Comparison of ENCODE assay signal across 8 cellular contexts in the genomic region with DNA sequence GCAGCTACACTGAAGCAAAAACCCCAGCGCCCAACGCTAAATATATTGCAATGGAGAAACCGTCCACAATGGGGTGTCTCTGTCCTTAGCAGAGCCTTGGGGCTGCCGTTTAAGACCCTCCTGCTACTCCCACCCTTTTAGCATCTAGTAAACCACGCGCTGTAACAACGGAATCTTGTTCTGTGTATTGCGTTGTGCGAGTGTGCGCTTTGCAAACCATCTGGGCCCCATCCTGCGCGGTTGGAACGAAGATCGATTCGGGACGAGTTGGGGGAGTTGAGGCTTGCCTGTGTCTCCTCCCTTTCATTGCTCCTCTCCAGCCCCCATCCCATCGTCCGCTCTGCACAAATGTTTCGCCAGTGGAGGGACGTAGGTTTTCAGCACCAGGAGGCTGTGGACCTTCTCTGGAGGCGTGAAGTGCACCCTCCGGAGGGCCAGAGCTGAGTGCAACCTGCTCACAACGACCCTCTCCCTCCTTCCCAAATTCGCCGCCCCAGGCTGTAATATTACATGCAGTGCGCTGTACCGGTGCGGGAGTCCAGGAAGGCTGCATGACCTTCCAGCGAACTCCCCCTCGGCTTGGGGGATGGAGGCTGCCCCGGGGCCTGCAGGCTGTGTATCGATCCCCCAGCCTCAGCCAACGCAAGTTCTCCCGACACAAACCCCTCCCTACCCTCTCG. TPM values are rescaled to one million over a fixed set of nuclear protein-coding genes. Genes with fewer than 3 reads are reported as not detected.
A peak's percentile ranks its signal among the peaks of the same experiment; 100 is the strongest.
DNase-seq lines count a peak whose midpoint lies in the region; ATAC-seq and TF ChIP-seq lines count a peak whose summit lies in the region.

No MANE protein-coding gene starts in this region.

- ATAC-seq in Right ventricle myocardium superior (ENCODE audit: poor library complexity) (no peak), PC-3 (peak; percentile 5), GM18867 (IDR thresholded peaks at IDR 0.05; ENCODE audit: unreplicated experiment) (no peak)

- no peaks in the 10 kb centered on the region for H3K36me3 Mint-ChIP-seq in osteocyte (ENCODE audit: unreplicated experiment)

- peak overlapping the region; percentile 99 for H3K4me2 ChIP-seq in PC-3 (ENCODE audit: low read length)

- H3K27me3 ChIP-seq in cardiac muscle cell: no peaks in the 10 kb centered on the region
- no peaks in the 10 kb centered on the region for H3K27me3 ChIP-seq in PC-3 (ENCODE audit: low read length)

- H2AFZ ChIP-seq in PC-3 (ENCODE audit: low read length): peak overlapping the region; percentile 97

- H3K9me3 ChIP-seq in cardiac muscle cell (ENCODE audit: low read depth) (no peaks in the 10 kb centered on the region), PC-3 (ENCODE audit: low read length) (no peaks in the 10 kb centered on the region)

- no peaks in the 10 kb centered on the region for H3K36me3 ChIP-seq in cardiac muscle cell
- no peaks in the 10 kb centered on the region for H3K36me3 ChIP-seq in PC-3 (ENCODE audit: low read depth, low read length)

- peak overlapping the region; percentile 81 for H3K27ac Mint-ChIP-seq in osteocyte (ENCODE audit: unreplicated experiment)

- TF ChIP-seq CTCF in cardiac muscle cell (IDR thresholded peaks at IDR 0.05; ENCODE audit: low read depth, low read length): no peak
- no peak for TF ChIP-seq CTCF in PC-3 (conservative IDR thresholded peaks at IDR 0.05; ENCODE audit: low read depth, low read length)
- TF ChIP-seq CTCF in osteocyte (IDR thresholded peaks at IDR 0.05): no peak

- peaks cover 32% of the 10 kb centered on the region for H3K79me2 ChIP-seq in PC-3 (ENCODE audit: low read length)

- H4K20me1 ChIP-seq in PC-3 (ENCODE audit: low read length): peaks cover 20% of the 10 kb centered on the region

- H3K9ac ChIP-seq in PC-3 (ENCODE audit: low read length): peak overlapping the region; percentile 70; the same call in 1 of the 2 replicates

- DNase-seq in cardiac muscle cell (ENCODE audit: low read depth in 1 of 2, low spot score in 1 of 2): peak; percentile 35 to 81
- DNase-seq in Right ventricle myocardium superior: no peak
- DNase-seq in PC-3: peak; percentile 49
- DNase-seq in activated gamma-delta T cell treated with anti-CD3 and anti-CD28 coated beads, Interleukin-2, amount 50 U/mL, for 16 hours (ENCODE audit: low read depth): peak; percentile 22
- DNase-seq in globus pallidus (ENCODE audit: low spot score): peak; percentile 29
- DNase-seq in osteocyte (ENCODE audit: extremely low spot score, unreplicated experiment): no peak
- DNase-seq in NCI-H1436 (lab: John Stamatoyannopoulos, UW): no peak

- peaks cover 38% of the 10 kb centered on the region for H3K4me1 Mint-ChIP-seq in osteocyte (ENCODE audit: unreplicated experiment)

- intact Hi-C loops in Right ventricle myocardium superior (cut with DNase I) (loop anchor here (5.0 to 10.0 kb wide), 2 partner anchors 32 to 50 kb away; partner anchors contain the start of gene ATP5MG), PC-3 (cut with micrococcal nuclease) (loop anchor here (1.0 kb wide), 1 partner anchor 54 kb away; no protein-coding TSS in a partner anchor)

- no peaks in the 10 kb centered on the region for H3K9me3 Mint-ChIP-seq in osteocyte (ENCODE audit: unreplicated experiment)

- no TSS peak for BruUV-seq in PC-3 (replicated peaks; lab: Mats Ljungman, UMichigan)

- peak overlapping the region; percentile 72 for H3K27ac ChIP-seq in cardiac muscle cell
- H3K27ac ChIP-seq in PC-3 (ENCODE audit: low read length): no peak overlapping the region

- CTCF ChIA-PET in PC-3 (lab: Charles Lee): interaction anchor here (0.7 kb wide), 1 partner anchor 174 kb away, joined by 4 read pairs; no protein-coding TSS in a partner anchor

- no peaks in the 10 kb centered on the region for H3F3A ChIP-seq in PC-3 (ENCODE audit: low read length, unreplicated experiment)

- POLR2A ChIA-PET in PC-3 (lab: Charles Lee; ENCODE audit: unreplicated experiment): interaction anchor here (0.7 kb wide), 1 partner anchor 26 kb away, joined by 15 read pairs; no protein-coding TSS in a partner anchor

- H3K27me3 Mint-ChIP-seq in osteocyte (ENCODE audit: unreplicated experiment): no peaks in the 10 kb centered on the region

- H3K4me3 Mint-ChIP-seq in osteocyte (ENCODE audit: unreplicated experiment): peak overlapping the region; percentile 89

- H3K4me1 ChIP-seq in cardiac muscle cell (ENCODE audit: low read depth) (peaks cover 19% of the 10 kb centered on the region), PC-3 (ENCODE audit: insufficient read depth, low read length) (peaks cover 23% of the 10 kb centered on the region)

- no peaks in the 10 kb centered on the region for H3K9me2 ChIP-seq in PC-3 (replicated peaks; ENCODE audit: low read length)

- peak overlapping the region; percentile 99 for H3K4me3 ChIP-seq in cardiac muscle cell
- H3K4me3 ChIP-seq in PC-3 (ENCODE audit: low read length): peak overlapping the region; percentile 82

RNA-seq across cellular contexts. Expression of gene KMT2A, which starts 1.6 kb away (rescaled TPM):
- total RNA-seq in cardiac muscle cell (23.4 and 48.2 TPM in 2 replicates), Right ventricle myocardium superior (23.6 TPM), PC-3 (2014; rRNA removed) (35.3 and 38.2 TPM in 2 replicates), osteocyte (56.8 and 62.6 TPM in 2 replicates)
- polyA plus RNA-seq in cardiac muscle cell: 28.0 and 31.6 TPM in 2 replicates

RNA-seq across cellular contexts. Expression of gene ATP5MG, which starts 33.3 kb away (rescaled TPM):
- total RNA-seq in cardiac muscle cell (65.3 and 90.5 TPM in 2 replicates), Right ventricle myocardium superior (748 TPM), PC-3 (2014; rRNA removed) (256 and 375 TPM in 2 replicates), osteocyte (142 and 171 TPM in 2 replicates)
- polyA plus RNA-seq in cardiac muscle cell: 734 and 884 TPM in 2 replicates

Comparison
In these comparisons a context has a peak if more than half of its experiments do, and no peak if none do; other contexts are left out.
1. DNase-seq: peak in cardiac muscle cell (2 of 2), PC-3 (single experiment), activated gamma-delta T cell treated with anti-CD3 and anti-CD28 coated beads, Interleukin-2, amount 50 U/mL, for 16 hours (single experiment) and globus pallidus (single experiment); none in Right ventricle myocardium superior (single experiment), osteocyte (single experiment) and NCI-H1436 (single experiment).